In genomic region chr11:9704620-9705019, GRCh38 we compare ENCODE assay signal across 16 cellular contexts. TPM values are rescaled to one million over a fixed set of nuclear protein-coding genes. Genes with fewer than 3 reads are reported as not detected.
DNase-seq lines count a peak whose midpoint lies in the region; ATAC-seq and TF ChIP-seq lines count a peak whose summit lies in the region.
"Had no signal": no experiment of that assay in that cellular context is flagged by ENCODE, and none has a peak within 500 bp of the region (broad histone marks: within the 10 kb centered on the region; RNA-seq: fewer than 3 reads in every experiment).

No MANE protein-coding gene starts in this region.

- peak overlapping the region; percentile 1 for H3K27ac ChIP-seq in left ventricle myocardium inferior (replicated peaks)
- H3K27ac ChIP-seq: BLaER1 treated with 17β-estradiol and CSF1 and Interleukin-3, amounts not matched to agents 10 nM and 100 nM had no signal

- H3K27ac Mint-ChIP-seq in WTC11: peak overlapping the region; percentile 29; the same call in 1 of the 2 replicates
- H3K27ac Mint-ChIP-seq in naive B cell: peak overlapping the region; percentile 13 to 96 (median 70)

- peaks cover 18% of the 10 kb centered on the region for H3K4me1 Mint-ChIP-seq in WTC11
- H3K4me1 Mint-ChIP-seq in naive B cell: peaks cover 62 to 70% (median 67%) of the 10 kb centered on the region in 3 donors

- DNase-seq in left ventricle myocardium inferior (no peak), Right ventricle myocardium superior (no peak), WTC11 (ENCODE audit: low spot score) (no peak), naive B cell (no peak), putamen (ENCODE audit: low spot score) (no peak), mesenteric fat pad (ENCODE audit: low spot score) (no peak), HT-29 (ENCODE audit: low spot score) (no peak), globus pallidus (ENCODE audit: low spot score) (no peak)
- DNase-seq: 8988T; AML-193; CD4-positive, alpha-beta memory T cell; DMS79 had no signal

- peaks cover 65% of the 10 kb centered on the region for H3K4me1 ChIP-seq in left ventricle myocardium inferior

- H3K9me3 ChIP-seq in left ventricle myocardium inferior (replicated peaks): no peaks in the 10 kb centered on the region
- H3K9me3 ChIP-seq: HAP-1 had no signal

- intact Hi-C loops in left ventricle myocardium inferior (cut with micrococcal nuclease) (no loop called here), Right ventricle myocardium superior (cut with DNase I) (no loop called here)

- H3K27me3 ChIP-seq in left ventricle myocardium inferior (ENCODE audit: low read depth): no peaks in the 10 kb centered on the region
- H3K27me3 ChIP-seq: BLaER1 treated with 17β-estradiol and CSF1 and Interleukin-3, amounts not matched to agents 10 nM and 100 nM had no signal

- H3K36me3 ChIP-seq in left ventricle myocardium inferior: no peaks in the 10 kb centered on the region

- H3K4me3 ChIP-seq in left ventricle myocardium inferior: no peak overlapping the region
- H3K4me3 ChIP-seq: BLaER1 treated with 17β-estradiol and CSF1 and Interleukin-3, amounts not matched to agents 10 nM and 100 nM; GM12878; HAP-1 had no signal

- POLR2A ChIA-PET in WTC11 (lab: Charles Lee): interaction anchor here (0.7 kb wide), 1 partner anchor 15 kb away, joined by 4 read pairs; no protein-coding TSS in a partner anchor

- ATAC-seq in Right ventricle myocardium superior (ENCODE audit: poor library complexity): no peak
- ATAC-seq in WTC11: no peak
- ATAC-seq in naive B cell (ENCODE audit: low read depth in 2 of 2): peak; percentile 50 to 71
- ATAC-seq: GM12878, HepG2 had no signal

- H3K27me3 Mint-ChIP-seq in WTC11 (ENCODE audit: low read depth) (no peaks in the 10 kb centered on the region), naive B cell (no peaks in the 10 kb centered on the region)
- H3K27me3 Mint-ChIP-seq: CD4-positive, alpha-beta memory T cell had no signal

- no peaks in the 10 kb centered on the region for H3K9me3 Mint-ChIP-seq in WTC11
- H3K9me3 Mint-ChIP-seq in naive B cell: no peaks in the 10 kb centered on the region
- H3K9me3 Mint-ChIP-seq: CD4-positive, alpha-beta memory T cell had no signal

- no peak for TF ChIP-seq CTCF in left ventricle myocardium inferior (IDR thresholded peaks at IDR 0.05; ENCODE audit: borderline replicate concordance)
- no peak for TF ChIP-seq CTCF in WTC11 (IDR thresholded peaks at IDR 0.05)

- H3K36me3 Mint-ChIP-seq in WTC11 (peaks cover 6% of the 10 kb centered on the region; the same call in 1 of the 2 replicates), naive B cell (peaks cover 0 to 13% of the 10 kb centered on the region in 2 donors)
- H3K36me3 Mint-ChIP-seq: CD4-positive, alpha-beta memory T cell had no signal

- H3K4me3 Mint-ChIP-seq in WTC11: no peak overlapping the region
- peak overlapping the region in 7 of 8 donors; percentile 3 to 61 (median 50) for H3K4me3 Mint-ChIP-seq in naive B cell
- H3K4me3 Mint-ChIP-seq: CD4-positive, alpha-beta memory T cell had no signal

- CTCF ChIA-PET in WTC11 (lab: Charles Lee): no interaction called here

TF ChIP-seq in WTC11, 78 proteins besides CTCF, POLR2A, EP300 and RAD21 (continues in another document):
- TF ChIP-seq ZNF425 (CRISPR knock-in tag; conservative IDR thresholded peaks at IDR 0.05) (no peak), PRRX2 (CRISPR knock-in tag; IDR thresholded peaks at IDR 0.05) (no peak), CBFB (CRISPR knock-in tag; IDR thresholded peaks at IDR 0.05; ENCODE audit: low read depth) (no peak), TEAD1 (CRISPR knock-in tag; IDR thresholded peaks at IDR 0.05) (no peak), GABPB1 (CRISPR knock-in tag; IDR thresholded peaks at IDR 0.05) (no peak), PRDM15 (CRISPR knock-in tag; IDR thresholded peaks at IDR 0.05) (no peak), NFYB (CRISPR knock-in tag; conservative IDR thresholded peaks at IDR 0.05; ENCODE audit: low read depth) (no peak), HMGXB4 (CRISPR knock-in tag; IDR thresholded peaks at IDR 0.05) (no peak)
- TF ChIP-seq, protein P1, sequence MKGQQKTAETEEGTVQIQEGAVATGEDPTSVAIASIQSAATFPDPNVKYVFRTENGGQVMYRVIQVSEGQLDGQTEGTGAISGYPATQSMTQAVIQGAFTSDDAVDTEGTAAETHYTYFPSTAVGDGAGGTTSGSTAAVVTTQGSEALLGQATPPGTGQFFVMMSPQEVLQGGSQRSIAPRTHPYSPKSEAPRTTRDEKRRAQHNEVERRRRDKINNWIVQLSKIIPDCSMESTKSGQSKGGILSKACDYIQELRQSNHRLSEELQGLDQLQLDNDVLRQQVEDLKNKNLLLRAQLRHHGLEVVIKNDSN (CRISPR knock-in tag; IDR thresholded peaks at IDR 0.05): no peak

RNA-seq across cellular contexts. Expression of gene SWAP70, which starts 40.7 kb away (rescaled TPM):
- total RNA-seq in left ventricle myocardium inferior (20.6 TPM), Right ventricle myocardium superior (19.0 TPM), WTC11 (2021) (24.1 to 27.8 TPM (median 27.6 TPM) in 3 replicates), mesenteric fat pad (81.9 TPM)
- 100 to 1,000 TPM; 239 to 378 (median 304) TPM for polyA plus RNA-seq in naive B cell (ENCODE audit: low read depth in 6 of 6)
- total RNA-seq in HT-29 (2014; rRNA removed; shearing (Covaris generic)): 4.4 and 5.1 TPM in 2 replicates

Comparison
In these comparisons a context has a peak if more than half of its experiments do, and no peak if none do; other contexts are left out.
1. ATAC-seq: peak in naive B cell (2 of 2); none in Right ventricle myocardium superior (single experiment) and WTC11 (single experiment).